In the genomic region with DNA sequence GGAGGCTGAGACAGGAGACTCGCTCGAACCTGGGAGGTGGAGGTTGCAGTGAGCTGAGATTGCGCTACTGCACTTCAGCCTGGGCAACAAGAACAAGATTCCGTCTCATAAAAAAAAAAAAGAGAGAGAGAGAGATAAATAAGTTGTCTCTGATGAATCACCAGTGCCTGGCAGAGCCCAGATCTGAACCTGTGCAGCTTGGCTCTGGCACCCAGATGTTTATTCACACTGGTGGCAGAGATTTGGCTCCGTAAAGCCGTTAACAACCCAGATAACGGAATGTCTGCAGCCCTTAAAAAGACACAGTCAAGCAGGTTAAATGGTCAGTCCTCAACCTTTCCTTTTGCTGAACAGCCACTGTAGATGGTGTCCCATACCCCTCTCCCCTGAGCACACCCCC, we compare ENCODE assay signal across 16 cellular contexts.
"Had no signal": no experiment of that assay in that cellular context is flagged by ENCODE, and none has a peak within 500 bp of the region (broad histone marks: within the 10 kb centered on the region; RNA-seq: fewer than 3 reads in every experiment).

No MANE protein-coding gene starts in this region.

- H3K4me3 ChIP-seq: gastrocnemius medialis, heart right ventricle, pancreas, skin epidermis, thyroid gland had no signal

- DNase-seq: activated CD4-positive, alpha-beta T cell treated with anti-CD3 and anti-CD28 coated beads, Interleukin-2, amount 50 U/mL, for 48 hours; activated naive CD4-positive, alpha-beta T cell treated with anti-CD3 and anti-CD28 coated beads, Interleukin-2, amount 10 ng/mL, durations not matched to agents 7 days and 5 days; amniotic stem cell; effector memory CD4-positive, alpha-beta T cell; gastrocnemius medialis; heart right ventricle; left colon; mammary epithelial cell; naive B cell; pancreas; stimulated activated CD4-positive, alpha-beta T cell treated with anti-CD3 and anti-CD28 coated beads, Interleukin-15, amount 100 ng/mL, for 24 hours; stimulated activated CD4-positive, alpha-beta T cell treated with anti-CD3 and anti-CD28 coated beads, Interleukin-4, amount 100 ng/mL, for 1 hour; stimulated activated naive B cell treated with anti-CD40 and anti-IgM and Interleukin-4, amounts not matched to agents 10 μg/mL and 1 μg/mL and 100 μg/mL, for 72 hours; thyroid gland had no signal

- ATAC-seq: activated T-helper 17 cell treated with anti-CD3 and anti-CD28 coated beads, Interleukin-2, amount 50 U/mL, for 72 hours; gastrocnemius medialis; left colon; pancreas; stimulated activated naive B cell treated with anti-CD40 and anti-IgM and Interleukin-4, amounts not matched to agents 10 μg/mL and 1 μg/mL and 100 μg/mL, for 72 hours had no signal

- H3K27ac ChIP-seq: gastrocnemius medialis, heart right ventricle, pancreas, skin epidermis, thyroid gland had no signal
